ENCODE assay signal across 9 cellular contexts in the genomic region with DNA sequence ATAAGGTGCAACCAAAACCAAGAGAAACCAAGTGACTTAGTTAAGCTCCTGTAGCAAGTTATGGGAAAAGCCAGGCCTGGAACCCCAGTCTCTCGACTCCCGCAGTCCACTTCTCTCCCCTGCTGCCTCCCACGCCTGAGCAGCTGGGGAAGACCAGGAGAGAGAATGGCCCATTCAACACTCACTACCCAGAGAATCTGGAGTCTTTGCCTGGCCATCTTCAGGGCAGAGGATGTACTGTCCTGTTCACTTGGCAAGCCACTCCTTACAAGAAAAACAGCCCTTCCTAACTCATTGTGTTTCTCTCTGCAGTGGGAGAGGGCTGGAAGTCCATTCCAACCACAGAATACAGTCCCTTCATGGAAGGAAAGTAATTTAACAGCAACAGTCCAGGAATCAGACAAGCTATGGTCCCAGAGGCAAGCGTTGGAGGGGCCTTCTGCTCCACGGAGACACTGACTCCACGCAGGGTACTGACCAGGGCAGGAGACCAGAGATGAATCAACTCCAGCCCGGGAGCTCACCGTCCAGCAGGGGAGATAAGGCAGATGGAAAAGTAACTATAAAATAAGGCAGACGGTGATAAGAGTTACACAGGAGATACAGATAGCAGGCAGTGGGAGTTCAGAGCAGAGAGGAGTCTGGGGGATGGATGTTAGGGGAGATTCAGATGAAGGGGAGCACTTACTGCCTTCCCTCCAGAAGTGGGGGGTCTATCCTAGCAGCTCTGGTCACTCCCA. TPM values are rescaled to one million over a fixed set of nuclear protein-coding genes. Genes with fewer than 3 reads are reported as not detected.
DNase-seq lines count a peak whose midpoint lies in the region; FAIRE-seq and TF ChIP-seq lines count a peak whose summit lies in the region.
"Had no signal": no experiment of that assay in that cellular context is flagged by ENCODE, and none has a peak within 500 bp of the region (broad histone marks: within the 10 kb centered on the region; RNA-seq: fewer than 3 reads in every experiment).

No MANE protein-coding gene starts in this region.

- TF ChIP-seq POLR2A in endothelial cell of umbilical vein (IDR thresholded peaks at IDR 0.05; ENCODE audit: low read depth, low read length) = no peak

- no peaks in the 10 kb centered on the region for H3K36me3 Mint-ChIP-seq in neural crest cell (ENCODE audit: low read depth)

- peaks cover 9% of the 10 kb centered on the region for H3K79me2 ChIP-seq in endothelial cell of umbilical vein (ENCODE audit: control insufficient read depth, insufficient read depth, low read length)

- DNase-seq in RWPE1 (ENCODE audit: low spot score) = no peak
- no peak for DNase-seq in endothelial cell of umbilical vein (ENCODE audit: low read depth, low spot score)
- no peak for DNase-seq in neural crest cell (ENCODE audit: low read depth, low spot score)
- no peak for DNase-seq in NCI-H1105 (lab: John Stamatoyannopoulos, UW)
- no peak for DNase-seq in MV-4-11 (lab: John Stamatoyannopoulos, UW)
- DNase-seq in DMS153 (lab: John Stamatoyannopoulos, UW) = no peak
- no peak for DNase-seq in EL
- DNase-seq: WERI-Rb-1 had no signal

- peak overlapping the region in 7 of 11 experiments; percentile 70 to 88 (median 81); a peak in 11 of 22 replicates for H3K9ac ChIP-seq in BLaER1 treated with 17β-estradiol and CSF1 and Interleukin-3, amounts not matched to agents 10 nM and 100 nM
- no peak overlapping the region for H3K9ac ChIP-seq in endothelial cell of umbilical vein (replicated peaks; ENCODE audit: extremely low read depth, insufficient read depth, low read length)

- H3K4me3 Mint-ChIP-seq in neural crest cell = peak overlapping the region; percentile 88

- FAIRE-seq in endothelial cell of umbilical vein (lab: Jason Lieb, UNC) = no peak

- H3K9me3 ChIP-seq in BLaER1 treated with 17β-estradiol and CSF1 and Interleukin-3, amounts not matched to agents 10 nM and 100 nM (replicated peaks in 1 of 11) = no peaks in the 10 kb centered on the region
- no peaks in the 10 kb centered on the region for H3K9me3 ChIP-seq in endothelial cell of umbilical vein (replicated peaks; ENCODE audit: control insufficient read depth, insufficient read depth, low read length)

- H3K27ac Mint-ChIP-seq in neural crest cell (ENCODE audit: unreplicated experiment) = no peak overlapping the region

- TF ChIP-seq CTCF in RWPE1 (conservative IDR thresholded peaks at IDR 0.05; ENCODE audit: low read depth) = no peak
- no peak for TF ChIP-seq CTCF in endothelial cell of umbilical vein (IDR thresholded peaks at IDR 0.05; ENCODE audit: extremely low read depth in 1 of 2, insufficient read depth in 1 of 2, low read depth in 1 of 2, low read length in 2 of 2)
- no peak for TF ChIP-seq CTCF in neural crest cell (conservative IDR thresholded peaks at IDR 0.05)

- peaks cover 0 to 23% (median 0%) of the 10 kb centered on the region in 11 experiments; a peak in 6 of 22 replicates for H4K20me1 ChIP-seq in BLaER1 treated with 17β-estradiol and CSF1 and Interleukin-3, amounts not matched to agents 10 nM and 100 nM
- H4K20me1 ChIP-seq in endothelial cell of umbilical vein (replicated peaks; ENCODE audit: control insufficient read depth, extremely low read depth, insufficient read depth, low read length) = no peaks in the 10 kb centered on the region

- CTCF ChIA-PET in RWPE1 (lab: Yijun Ruan, JAX) = interaction anchor here (1.0 to 3.7 kb wide), 2 partner anchors 106 kb away, joined by 5 to 20 read pairs; no protein-coding TSS in a partner anchor
- CTCF ChIA-PET in endothelial cell of umbilical vein (lab: Charles Lee) = interaction anchor here (1.0 to 7.2 kb wide), 5 partner anchors 14 to 106 kb away, joined by 4 to 108 read pairs (median 4); no protein-coding TSS in a partner anchor

- H3K4me3 ChIP-seq in BLaER1 treated with 17β-estradiol and CSF1 and Interleukin-3, amounts not matched to agents 10 nM and 100 nM = peak overlapping the region in 8 of 10 experiments; percentile 68 to 82 (median 80); a peak in 16 of 20 replicates
- H3K4me3 ChIP-seq in endothelial cell of umbilical vein (replicated peaks in 1 of 3; ENCODE audit: insufficient read depth in 1 of 3, low read depth in 1 of 3, low read length in 3 of 3) = no peak overlapping the region

- peaks cover 32 to 49% (median 44%) of the 10 kb centered on the region in 11 experiments for H3K27me3 ChIP-seq in BLaER1 treated with 17β-estradiol and CSF1 and Interleukin-3, amounts not matched to agents 10 nM and 100 nM
- no peaks in the 10 kb centered on the region for H3K27me3 ChIP-seq in endothelial cell of umbilical vein (ENCODE audit: control insufficient read depth in 2 of 2, insufficient read depth in 2 of 2, low read length in 2 of 2)

- POLR2A ChIA-PET in RWPE1 (lab: Yijun Ruan, JAX; ENCODE audit: low non-redundant PET) = no interaction called here
- POLR2A ChIA-PET in endothelial cell of umbilical vein (lab: Charles Lee) = interaction anchor here (1.8 kb wide), 1 partner anchor 83 kb away, joined by 5 read pairs; the partner anchor contains the start of genes MPHOSPH9 and MTRFR

- H3K4me1 Mint-ChIP-seq in neural crest cell = peaks cover 24% of the 10 kb centered on the region

- dilution Hi-C loops in endothelial cell of umbilical vein (cut with MboI; ENCODE audit: extremely low pct_ligation_motif_present, low sequenced_read_pairs) = no loop called here

- BruUV-seq in endothelial cell of umbilical vein (replicated peaks; lab: Mats Ljungman, UMichigan) = TSS peak; percentile 15

- no peaks in the 10 kb centered on the region for H3K9me1 ChIP-seq in endothelial cell of umbilical vein (replicated peaks; ENCODE audit: control insufficient read depth, extremely low read depth, insufficient read depth, low read length)

- H3K36me3 ChIP-seq in BLaER1 treated with 17β-estradiol and CSF1 and Interleukin-3, amounts not matched to agents 10 nM and 100 nM = peaks cover 0 to 11% (median 5%) of the 10 kb centered on the region in 11 experiments; a peak in 9 of 22 replicates
- H3K36me3 ChIP-seq in endothelial cell of umbilical vein (ENCODE audit: control insufficient read depth in 2 of 2, extremely low read depth in 1 of 2, insufficient read depth in 2 of 2, low read length in 2 of 2) = no peaks in the 10 kb centered on the region

- H3K4me2 ChIP-seq in BLaER1 treated with 17β-estradiol and CSF1 and Interleukin-3, amounts not matched to agents 10 nM and 100 nM = peak overlapping the region; percentile 83 to 100 (median 99)
- peak overlapping the region; percentile 51 for H3K4me2 ChIP-seq in endothelial cell of umbilical vein (ENCODE audit: insufficient read depth, low read length)

- intact Hi-C loops in endothelial cell of umbilical vein (cut with micrococcal nuclease) = no loop called here

- H3K27ac ChIP-seq in BLaER1 treated with 17β-estradiol and CSF1 and Interleukin-3, amounts not matched to agents 10 nM and 100 nM = no peak overlapping the region
- peak overlapping the region; percentile 4; the same call in 1 of the 2 replicates for H3K27ac ChIP-seq in RWPE1
- H3K27ac ChIP-seq in endothelial cell of umbilical vein (ENCODE audit: insufficient read depth, low read depth, low read length) = no peak overlapping the region

- peaks cover 12% of the 10 kb centered on the region for H3K27me3 Mint-ChIP-seq in neural crest cell (ENCODE audit: low read depth)

- H2AFZ ChIP-seq in endothelial cell of umbilical vein (ENCODE audit: low read depth, low read length) = no peak overlapping the region

- H3K9me3 Mint-ChIP-seq in neural crest cell = no peaks in the 10 kb centered on the region

- H3K4me1 ChIP-seq in BLaER1 treated with 17β-estradiol and CSF1 and Interleukin-3, amounts not matched to agents 10 nM and 100 nM = peaks cover 30 to 69% (median 53%) of the 10 kb centered on the region in 10 experiments
- H3K4me1 ChIP-seq in endothelial cell of umbilical vein (ENCODE audit: control insufficient read depth, extremely low read depth, insufficient read depth, low read length) = peaks cover 14% of the 10 kb centered on the region

TF ChIP-seq in endothelial cell of umbilical vein, 7 proteins besides CTCF, POLR2A, EP300 and RAD21:
- TF ChIP-seq FOS (IDR thresholded peaks at IDR 0.05; ENCODE audit: borderline replicate concordance, insufficient read depth, low read length) (no peak), GATA2 (IDR thresholded peaks at IDR 0.05; ENCODE audit: insufficient read depth, insufficient read length, low read depth, low read length) (no peak), JUN (IDR thresholded peaks at IDR 0.05; ENCODE audit: borderline replicate concordance, insufficient read depth, insufficient read length, low read depth) (no peak), POLR2AphosphoS5 (IDR thresholded peaks at IDR 0.05; ENCODE audit: insufficient read depth, low read depth, low read length) (no peak), EZH2 (IDR thresholded peaks at IDR 0.05; ENCODE audit: borderline replicate concordance, low read depth, low read length, severe bottlenecking) (no peak), MYC (IDR thresholded peaks at IDR 0.05; ENCODE audit: low read depth, low read length) (no peak)
- TF ChIP-seq, protein P1, sequence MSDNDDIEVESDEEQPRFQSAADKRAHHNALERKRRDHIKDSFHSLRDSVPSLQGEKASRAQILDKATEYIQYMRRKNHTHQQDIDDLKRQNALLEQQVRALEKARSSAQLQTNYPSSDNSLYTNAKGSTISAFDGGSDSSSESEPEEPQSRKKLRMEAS (IDR thresholded peaks at IDR 0.05; ENCODE audit: insufficient read depth, insufficient read length) = no peak

RNA-seq across cellular contexts. Expression of gene PITPNM2, which starts 1.6 kb away (rescaled TPM):
- total RNA-seq in endothelial cell of umbilical vein = 15.9 and 21.4 TPM in 2 replicates
- 4.2 and 4.4 TPM in 2 replicates for polyA plus RNA-seq in endothelial cell of umbilical vein
- 3.0 and 3.3 TPM in 2 replicates for polyA plus RNA-seq in endothelial cell of umbilical vein (2011; cell fraction: cytosol; rRNA removed)
- polyA plus RNA-seq in endothelial cell of umbilical vein (2011; cell fraction: nucleus; rRNA removed) = 16.4 and 17.2 TPM in 2 replicates
- 8.9 and 10.9 TPM in 2 replicates for polyA plus RNA-seq in endothelial cell of umbilical vein (2012)
- 10.4 and 13.7 TPM in 2 replicates for polyA minus RNA-seq in endothelial cell of umbilical vein
- polyA minus RNA-seq in endothelial cell of umbilical vein (2011; cell fraction: cytosol; rRNA and poly(A)+ RNA removed) = 4.4 TPM
- 14.5 and 16.8 TPM in 2 replicates for polyA minus RNA-seq in endothelial cell of umbilical vein (2011; cell fraction: nucleus; rRNA and poly(A)+ RNA removed)
- 7.2 and 9.5 TPM in 2 replicates for total RNA-seq in neural crest cell

Comparison
In these comparisons a context has a peak if more than half of its experiments do, and no peak if none do; other contexts are left out.
1. H3K4me3 ChIP-seq: peak in BLaER1 treated with 17β-estradiol and CSF1 and Interleukin-3, amounts not matched to agents 10 nM and 100 nM (8 of 10); none in endothelial cell of umbilical vein (0 of 3).